8 cellular contexts compared by ENCODE assay signal in the genomic region with DNA sequence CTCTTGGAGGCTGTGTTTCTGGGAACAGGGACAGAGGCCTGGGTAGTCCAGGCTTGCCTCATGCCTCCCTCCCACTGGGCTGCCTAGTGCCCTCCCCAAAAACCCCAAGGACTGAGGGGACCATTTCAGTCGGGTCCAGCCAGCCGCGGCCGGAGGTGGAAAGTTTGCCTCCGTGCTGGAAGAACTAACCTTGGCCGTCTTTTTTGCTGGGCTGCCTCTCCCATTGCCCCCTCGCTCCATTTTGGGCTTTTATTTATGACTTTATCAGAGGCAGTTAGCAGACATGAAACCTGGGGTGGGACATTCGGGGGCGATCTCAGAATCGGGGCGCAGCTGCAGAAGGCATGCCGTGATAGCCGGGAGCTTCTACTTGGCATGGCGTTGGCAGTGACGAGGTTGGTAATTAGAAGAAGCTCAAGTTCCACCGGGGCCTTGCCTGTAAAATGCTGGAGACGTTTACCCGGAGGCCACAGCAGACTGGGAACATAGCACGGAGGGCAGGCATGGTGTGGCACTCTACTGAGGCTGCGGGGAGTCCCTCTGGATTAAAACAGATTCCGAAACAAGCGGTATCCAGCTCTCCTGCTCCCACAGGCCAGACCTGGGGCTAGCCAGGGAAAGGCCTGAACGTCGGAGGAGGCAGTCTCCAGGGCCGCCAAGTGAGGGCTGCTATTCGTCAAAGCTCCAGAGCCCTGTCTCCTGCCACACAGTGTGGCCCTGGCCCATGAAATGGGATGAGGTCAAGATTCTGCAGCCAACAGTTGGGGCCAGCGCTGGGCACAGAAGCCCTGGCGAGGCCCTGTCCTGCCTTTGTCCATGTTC.
A peak's percentile ranks its signal among the peaks of the same experiment; 100 is the strongest.
DNase-seq lines count a peak whose midpoint lies in the region; TF ChIP-seq lines count a peak whose summit lies in the region.

No MANE protein-coding gene starts in this region.

- H3K36me3 Mint-ChIP-seq in dendritic cell treated with granulocyte-macrophage colony-stimulating factor and Interleukin-4, amounts not matched to agents 40 ng/mL and 50 ng/mL, for 4 days (ENCODE audit: low read depth), result peaks cover 79% of the 10 kb centered on the region

- H3K9me3 ChIP-seq in muscle layer of colon (ENCODE audit: low read length), result no peaks in the 10 kb centered on the region

- H3K27me3 ChIP-seq in BJ (ENCODE audit: control insufficient read depth, insufficient read depth, low read length) (no peaks in the 10 kb centered on the region), muscle layer of colon (ENCODE audit: control insufficient read depth in 1 of 2, insufficient read depth in 2 of 2, low read length in 2 of 2) (no peaks in the 10 kb centered on the region)

- intact Hi-C loops in dendritic cell treated with granulocyte-macrophage colony-stimulating factor and Interleukin-4, amounts not matched to agents 40 ng/mL and 50 ng/mL, for 4 days (cut with micrococcal nuclease), result loop anchor here (2.0 to 5.0 kb wide), 3 partner anchors 37 to 77 kb away; no protein-coding TSS in a partner anchor

- CTCF ChIA-PET in BJ (lab: Yijun Ruan, JAX), result interaction anchor here (0.8 to 7.3 kb wide), 9 partner anchors 11 to 240 kb away, joined by 3 to 77 read pairs (median 6); no protein-coding TSS in a partner anchor

- H3K36me3 ChIP-seq in BJ (ENCODE audit: control insufficient read depth, insufficient read depth, low read length) (peaks cover 34% of the 10 kb centered on the region), muscle layer of colon (ENCODE audit: insufficient read depth, low read length) (peaks cover 15% of the 10 kb centered on the region)

- peaks cover 73% of the 10 kb centered on the region for H3K4me1 Mint-ChIP-seq in dendritic cell treated with granulocyte-macrophage colony-stimulating factor and Interleukin-4, amounts not matched to agents 40 ng/mL and 50 ng/mL, for 4 days (ENCODE audit: low read depth)

- no peaks in the 10 kb centered on the region for H3K27me3 Mint-ChIP-seq in dendritic cell treated with granulocyte-macrophage colony-stimulating factor and Interleukin-4, amounts not matched to agents 40 ng/mL and 50 ng/mL, for 4 days

- peak overlapping the region; percentile 94 for H3K27ac ChIP-seq in muscle layer of colon (ENCODE audit: low read depth, low read length)

- H3K27ac Mint-ChIP-seq in dendritic cell treated with granulocyte-macrophage colony-stimulating factor and Interleukin-4, amounts not matched to agents 40 ng/mL and 50 ng/mL, for 4 days, result peak overlapping the region; percentile 87

- H3K9me3 Mint-ChIP-seq in dendritic cell treated with granulocyte-macrophage colony-stimulating factor and Interleukin-4, amounts not matched to agents 40 ng/mL and 50 ng/mL, for 4 days, result no peaks in the 10 kb centered on the region

- no peak for TF ChIP-seq CTCF in BJ (IDR thresholded peaks at IDR 0.05; ENCODE audit: insufficient read depth, low read depth, low read length)

- H3K4me3 ChIP-seq in BJ (ENCODE audit: low read depth, low read length), result peak overlapping the region; percentile 98
- peak overlapping the region; percentile 86 to 98 for H3K4me3 ChIP-seq in muscle layer of colon (ENCODE audit: low read depth in 1 of 2, low read length in 2 of 2)

- peak overlapping the region; percentile 91 for H3K4me3 Mint-ChIP-seq in dendritic cell treated with granulocyte-macrophage colony-stimulating factor and Interleukin-4, amounts not matched to agents 40 ng/mL and 50 ng/mL, for 4 days

- POLR2A ChIA-PET in BJ (lab: Charles Lee), result interaction anchor here (0.8 to 1.4 kb wide), 2 partner anchors 15 to 68 kb away, joined by 3 to 5 read pairs; no protein-coding TSS in a partner anchor

- DNase-seq in BJ (ENCODE audit: low read depth), result no peak
- DNase-seq in LHCN-M2 (ENCODE audit: low read depth), result peak; percentile 48
- no peak for DNase-seq in ecto neural progenitor cell (ENCODE audit: low spot score)
- DNase-seq in cerebellar nuclear complex (lab: John Stamatoyannopoulos, UW), result no peak
- DNase-seq in activated CD4-positive, alpha-beta T cell treated with anti-CD3 and anti-CD28 coated beads, Interleukin-2, amount 50 U/mL, for 48 hours, result no peak
- DNase-seq in NCI-H1930 (lab: John Stamatoyannopoulos, UW), result no peak

- peak overlapping the region; percentile 98 for H3K9ac ChIP-seq in muscle layer of colon (ENCODE audit: low read length)

- H3K4me1 ChIP-seq in muscle layer of colon (ENCODE audit: insufficient read depth, low read length), result peaks cover 35% of the 10 kb centered on the region
